16 cellular contexts compared by ENCODE assay signal in genomic region chr7:46557295-46557711, GRCh38.
A peak's percentile ranks its signal among the peaks of the same experiment; 100 is the strongest.
DNase-seq lines count a peak whose midpoint lies in the region; ATAC-seq and TF ChIP-seq lines count a peak whose summit lies in the region.
"Had no signal": no experiment of that assay in that cellular context is flagged by ENCODE, and none has a peak within 500 bp of the region (broad histone marks: within the 10 kb centered on the region; RNA-seq: fewer than 3 reads in every experiment).

No MANE protein-coding gene starts in this region.

- peaks cover 0 to 37% (median 30%) of the 10 kb centered on the region in 4 donors for H3K4me1 ChIP-seq in esophagus muscularis mucosa
- H3K4me1 ChIP-seq: tibial nerve had no signal

- H3K36me3 ChIP-seq in BJ (ENCODE audit: control insufficient read depth, insufficient read depth, low read length) (no peaks in the 10 kb centered on the region), esophagus muscularis mucosa (no peaks in the 10 kb centered on the region)
- H3K36me3 ChIP-seq: cardiac muscle cell, tibial nerve had no signal

- TF ChIP-seq CTCF in BJ (IDR thresholded peaks at IDR 0.05; ENCODE audit: insufficient read depth, low read depth, low read length) (no peak), LNCaP clone FGC (IDR thresholded peaks at IDR 0.05; ENCODE audit: control insufficient read depth, extremely low read depth, insufficient read depth) (no peak), esophagus muscularis mucosa (IDR thresholded peaks at IDR 0.05) (no peak), neural crest cell (conservative IDR thresholded peaks at IDR 0.05) (no peak)

- intact Hi-C loops in esophagus muscularis mucosa (cut with DNase I), result no loop called here

- DNase-seq in BJ (ENCODE audit: low read depth), result peak; percentile 60
- peak; percentile 97 for DNase-seq in LNCaP clone FGC (ENCODE audit: low read depth)
- DNase-seq in esophagus muscularis mucosa (ENCODE audit: extremely low spot score), result no peak
- DNase-seq in neural crest cell (ENCODE audit: low read depth, low spot score), result no peak
- no peak for DNase-seq in SKM-1 treated with dmso at 0.1 percent for 144 hours (lab: John Stamatoyannopoulos, UW; ENCODE audit: unreplicated experiment)
- DNase-seq in GOT3 (lab: John Stamatoyannopoulos, UW), result no peak
- no peak for DNase-seq in hepatic stellate cell (ENCODE audit: low spot score)
- DNase-seq: activated gamma-delta T cell, erythroblast, naive B cell, NCI-H2171, PC-3 had no signal

- TF ChIP-seq POLR2A in esophagus muscularis mucosa (IDR thresholded peaks at IDR 0.05; ENCODE audit: low read depth), result no peak

- H3K27ac ChIP-seq in esophagus muscularis mucosa (replicated peaks in 1 of 4), result peak overlapping the region; percentile 67 to 80 (median 73)
- H3K27ac ChIP-seq: cardiac muscle cell, tibial nerve had no signal

- no peak overlapping the region for H3K4me3 ChIP-seq in BJ (ENCODE audit: low read depth, low read length)
- H3K4me3 ChIP-seq in LNCaP clone FGC (ENCODE audit: low read depth, low read length), result peak overlapping the region; percentile 5; the same call in 1 of the 2 replicates
- H3K4me3 ChIP-seq in esophagus muscularis mucosa, result peak overlapping the region in 3 of 4 donors; percentile 5 to 25 (median 23)
- H3K4me3 ChIP-seq: cardiac muscle cell, tibial nerve had no signal

- peak overlapping the region; percentile 73 for H3K27ac Mint-ChIP-seq in neural crest cell (ENCODE audit: unreplicated experiment)
- H3K27ac Mint-ChIP-seq: naive B cell; T-helper 2 cell treated with Interferon-gamma antibody and Interleukin-4, amounts not matched to agents 5 μg/mL and 100 μg/mL, for 36 hours had no signal

- CTCF ChIA-PET in BJ (lab: Yijun Ruan, JAX), result interaction anchor here (1.6 to 2.4 kb wide), 2 partner anchors 11 to 634 kb away, joined by 4 to 9 read pairs; no protein-coding TSS in a partner anchor

- H3K4me3 Mint-ChIP-seq in neural crest cell, result no peak overlapping the region
- H3K4me3 Mint-ChIP-seq: naive B cell; T-helper 2 cell treated with Interferon-gamma antibody and Interleukin-4, amounts not matched to agents 5 μg/mL and 100 μg/mL, for 36 hours had no signal

- 30% methylated on average over 5 of the region's 5 CpGs for WGBS in esophagus muscularis mucosa

- no peaks in the 10 kb centered on the region for H3K36me3 Mint-ChIP-seq in neural crest cell (ENCODE audit: low read depth)
- H3K36me3 Mint-ChIP-seq: naive B cell had no signal

- H3K27me3 Mint-ChIP-seq in neural crest cell (ENCODE audit: low read depth), result no peaks in the 10 kb centered on the region
- H3K27me3 Mint-ChIP-seq: naive B cell had no signal

- H3K27me3 ChIP-seq in BJ (ENCODE audit: control insufficient read depth, insufficient read depth, low read length) (no peaks in the 10 kb centered on the region), esophagus muscularis mucosa (no peaks in the 10 kb centered on the region)
- H3K27me3 ChIP-seq: cardiac muscle cell, tibial nerve had no signal

- peaks cover 0 to 6% (median 2%) of the 10 kb centered on the region in 4 donors for H3K9me3 ChIP-seq in esophagus muscularis mucosa

- ATAC-seq in GM19023 (IDR thresholded peaks at IDR 0.05; ENCODE audit: unreplicated experiment), result no peak
- ATAC-seq: PC-3 had no signal

- POLR2A ChIA-PET in BJ (lab: Charles Lee), result no interaction called here

- H3K4me1 Mint-ChIP-seq in neural crest cell, result peaks cover 10% of the 10 kb centered on the region
- H3K4me1 Mint-ChIP-seq: naive B cell had no signal

- TF ChIP-seq EP300 in esophagus muscularis mucosa (IDR thresholded peaks at IDR 0.05), result no peak

- peaks cover 9% of the 10 kb centered on the region for H3K9me3 Mint-ChIP-seq in neural crest cell

Comparison
In these comparisons a context has a peak if more than half of its experiments do, and no peak if none do; other contexts are left out.
1. DNase-seq: peak in BJ (single experiment) and LNCaP clone FGC (single experiment); none in esophagus muscularis mucosa (single experiment), neural crest cell (single experiment), SKM-1 treated with dmso at 0.1 percent for 144 hours (single experiment), GOT3 (single experiment) and hepatic stellate cell (single experiment).